ENCODE assay signal across 14 cellular contexts in the genomic region with DNA sequence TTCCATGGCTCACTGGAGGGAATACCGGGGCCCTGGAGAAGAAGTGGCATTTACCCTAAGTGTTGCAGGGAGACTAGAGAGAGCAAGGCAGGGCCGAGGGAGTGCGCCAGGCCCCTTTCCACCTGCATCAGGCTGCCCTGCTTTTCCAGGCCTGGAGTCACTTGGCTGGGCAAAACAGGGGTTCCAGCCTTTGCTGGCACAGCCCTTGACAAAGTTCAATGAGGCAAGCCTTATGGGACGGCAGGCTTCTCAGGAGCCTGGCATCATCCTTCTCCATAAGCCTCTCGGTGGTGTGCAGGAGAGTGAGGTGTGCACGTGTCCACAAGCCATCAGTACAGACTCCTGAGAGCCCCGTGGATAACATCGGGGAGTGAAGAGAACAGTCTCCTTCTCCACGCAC. TPM values are rescaled to one million over a fixed set of nuclear protein-coding genes. Genes with fewer than 3 reads are reported as not detected.
A peak's percentile ranks its signal among the peaks of the same experiment; 100 is the strongest.
DNase-seq lines count a peak whose midpoint lies in the region; ATAC-seq and TF ChIP-seq lines count a peak whose summit lies in the region.
"Had no signal": no experiment of that assay in that cellular context is flagged by ENCODE, and none has a peak within 500 bp of the region (broad histone marks: within the 10 kb centered on the region; RNA-seq: fewer than 3 reads in every experiment).

No MANE protein-coding gene starts in this region.

- H3K9me3 ChIP-seq in right atrium auricular region (no peaks in the 10 kb centered on the region), SK-N-MC (ENCODE audit: low read depth, low read length) (no peaks in the 10 kb centered on the region), osteoblast (ENCODE audit: low read depth, low read length) (no peaks in the 10 kb centered on the region)
- H3K9me3 ChIP-seq: A549 had no signal

- no peak overlapping the region for H3K9ac ChIP-seq in SK-N-MC (ENCODE audit: insufficient read length)
- H3K9ac ChIP-seq: GM23248 had no signal

- intact Hi-C loops in left cardiac atrium (cut with DNase I): no loop called here
- intact Hi-C loops in activated CD4-positive, alpha-beta T cell treated with anti-CD3 and anti-CD28 coated beads, Interleukin-2, amount 10 ng/mL, durations not matched to agents 24 days and 14 days (cut with micrococcal nuclease): no loop called here

- peaks cover 87% of the 10 kb centered on the region for H3K4me1 Mint-ChIP-seq in nephron
- no peaks in the 10 kb centered on the region for H3K4me1 Mint-ChIP-seq in activated CD4-positive, alpha-beta T cell treated with anti-CD3 and anti-CD28 coated beads, Interleukin-2, amount 10 ng/mL, durations not matched to agents 24 days and 14 days
- H3K4me1 Mint-ChIP-seq: CD4-positive, CD25-positive, alpha-beta regulatory T cell had no signal

- H3K4me2 ChIP-seq in osteoblast (ENCODE audit: insufficient read depth, low read length): no peak overlapping the region
- H3K4me2 ChIP-seq: A549 had no signal

- H3K4me1 ChIP-seq in right atrium auricular region: peaks cover 0 to 69% of the 10 kb centered on the region in 2 donors
- H3K4me1 ChIP-seq in osteoblast (ENCODE audit: insufficient read depth, low read length): no peaks in the 10 kb centered on the region
- H3K4me1 ChIP-seq: A549 had no signal

- no peaks in the 10 kb centered on the region for H3K9me3 Mint-ChIP-seq in nephron
- no peaks in the 10 kb centered on the region for H3K9me3 Mint-ChIP-seq in activated CD4-positive, alpha-beta T cell treated with anti-CD3 and anti-CD28 coated beads, Interleukin-2, amount 10 ng/mL, durations not matched to agents 24 days and 14 days
- H3K9me3 Mint-ChIP-seq: CD4-positive, CD25-positive, alpha-beta regulatory T cell had no signal

- H3K27ac Mint-ChIP-seq in nephron: peak overlapping the region in 2 of 3 experiments; percentile 74 to 93
- H3K27ac Mint-ChIP-seq in activated CD4-positive, alpha-beta T cell treated with anti-CD3 and anti-CD28 coated beads, Interleukin-2, amount 10 ng/mL, durations not matched to agents 24 days and 14 days: no peak overlapping the region
- H3K27ac Mint-ChIP-seq: CD4-positive, CD25-positive, alpha-beta regulatory T cell had no signal

- H3K36me3 Mint-ChIP-seq in nephron (ENCODE audit: low read depth): peaks cover 5% of the 10 kb centered on the region
- H3K36me3 Mint-ChIP-seq in activated CD4-positive, alpha-beta T cell treated with anti-CD3 and anti-CD28 coated beads, Interleukin-2, amount 10 ng/mL, durations not matched to agents 24 days and 14 days (ENCODE audit: low read depth): no peaks in the 10 kb centered on the region
- H3K36me3 Mint-ChIP-seq: CD4-positive, CD25-positive, alpha-beta regulatory T cell had no signal

- DNase-seq in right atrium auricular region (ENCODE audit: low spot score) (no peak), left cardiac atrium (no peak), SK-N-MC (ENCODE audit: low read depth, low spot score) (no peak), osteoblast (ENCODE audit: insufficient read length, low spot score, missing footprints) (no peak), pons (ENCODE audit: low spot score) (no peak)
- no peak for DNase-seq in activated CD4-positive, alpha-beta T cell treated with anti-CD3 and anti-CD28 coated beads, Interleukin-2, amount 10 ng/mL, durations not matched to agents 24 days and 14 days
- DNase-seq: CD4-positive, CD25-positive, alpha-beta regulatory T cell; DMS53; GF-D8; GM23248 had no signal

- H3K36me3 ChIP-seq in right atrium auricular region: no peaks in the 10 kb centered on the region
- no peaks in the 10 kb centered on the region for H3K36me3 ChIP-seq in SK-N-MC (ENCODE audit: insufficient read depth, low read length)
- H3K36me3 ChIP-seq in osteoblast (ENCODE audit: insufficient read depth, low read length): no peaks in the 10 kb centered on the region

- ATAC-seq in left cardiac atrium: no peak
- ATAC-seq: A549, HCT116, HepG2 had no signal

- H3K27me3 Mint-ChIP-seq in nephron (ENCODE audit: low read depth): peaks cover 7% of the 10 kb centered on the region
- H3K27me3 Mint-ChIP-seq in activated CD4-positive, alpha-beta T cell treated with anti-CD3 and anti-CD28 coated beads, Interleukin-2, amount 10 ng/mL, durations not matched to agents 24 days and 14 days: peaks cover 11% of the 10 kb centered on the region
- H3K27me3 Mint-ChIP-seq: CD4-positive, CD25-positive, alpha-beta regulatory T cell had no signal

- H4K20me1 ChIP-seq in osteoblast (ENCODE audit: insufficient read depth, low read length): no peaks in the 10 kb centered on the region

- H3K4me3 ChIP-seq in right atrium auricular region (no peak overlapping the region), SK-N-MC (no peak overlapping the region), osteoblast (ENCODE audit: insufficient read depth, low read length) (no peak overlapping the region)
- H3K4me3 ChIP-seq: A549, GM23248 had no signal

- no peak for TF ChIP-seq CTCF in right atrium auricular region (IDR thresholded peaks at IDR 0.05)
- TF ChIP-seq CTCF in nephron (IDR thresholded peaks at IDR 0.05; ENCODE audit: unreplicated experiment in 3 of 3): no peak
- no peak for TF ChIP-seq CTCF in osteoblast (IDR thresholded peaks at IDR 0.05; ENCODE audit: extremely low read depth, low read depth, low read length)

- no peak overlapping the region for H2AFZ ChIP-seq in osteoblast (ENCODE audit: low read length)
- H2AFZ ChIP-seq: GM23248 had no signal

- H3K27ac ChIP-seq in right atrium auricular region: peak overlapping the region; percentile 84 to 94
- 0 out of 2 replicates have a peak overlapping the region, but pooled peaks have one; percentile 1 for H3K27ac ChIP-seq in SK-N-MC
- no peak overlapping the region for H3K27ac ChIP-seq in osteoblast (ENCODE audit: low read depth, low read length)
- H3K27ac ChIP-seq: A549, GM23248 had no signal

- no peak overlapping the region for H3K4me3 Mint-ChIP-seq in nephron
- H3K4me3 Mint-ChIP-seq in activated CD4-positive, alpha-beta T cell treated with anti-CD3 and anti-CD28 coated beads, Interleukin-2, amount 10 ng/mL, durations not matched to agents 24 days and 14 days: no peak overlapping the region
- H3K4me3 Mint-ChIP-seq: CD4-positive, CD25-positive, alpha-beta regulatory T cell had no signal

- no peaks in the 10 kb centered on the region for H3K79me2 ChIP-seq in osteoblast (ENCODE audit: insufficient read depth, low read length)

- H3K27me3 ChIP-seq in right atrium auricular region: no peaks in the 10 kb centered on the region
- H3K27me3 ChIP-seq in osteoblast (ENCODE audit: insufficient read depth, low read length): peaks cover 27% of the 10 kb centered on the region

RNA-seq across cellular contexts. Expression of a gene that starts 27.1 kb away (rescaled TPM):
- total RNA-seq in right atrium auricular region (1 to 10 TPM; 4.3 to 6.2 TPM), left cardiac atrium (1 to 10 TPM; 5.7 to 6.9 TPM), osteoblast (under 0.01 TPM in 2 replicates)
- 0.07 TPM in 1 of 2 replicates, not detected in the other for total RNA-seq in activated CD4-positive, alpha-beta T cell treated with anti-CD3 and anti-CD28 coated beads, Interleukin-2, amount 10 ng/mL, durations not matched to agents 24 days and 14 days

RNA-seq across cellular contexts. Expression of a gene that starts 40.6 kb away (rescaled TPM):
- total RNA-seq in right atrium auricular region: 10 to 100 TPM; 42.8 to 59.3 TPM
- 10 to 100 TPM; 41.0 to 41.1 TPM for total RNA-seq in left cardiac atrium
- total RNA-seq in osteoblast: 126 and 142 TPM in 2 replicates
- 21.6 and 22.4 TPM in 2 replicates for total RNA-seq in activated CD4-positive, alpha-beta T cell treated with anti-CD3 and anti-CD28 coated beads, Interleukin-2, amount 10 ng/mL, durations not matched to agents 24 days and 14 days

RNA-seq across cellular contexts. Expression of a gene that starts 47.1 kb away (rescaled TPM):
- total RNA-seq in right atrium auricular region (1 to 10 TPM; 1.4 to 4.5 TPM), left cardiac atrium (1 to 10 TPM; 1.4 to 5.2 TPM), osteoblast (12.4 and 28.6 TPM in 2 replicates)
- not detected in 2 replicates for total RNA-seq in activated CD4-positive, alpha-beta T cell treated with anti-CD3 and anti-CD28 coated beads, Interleukin-2, amount 10 ng/mL, durations not matched to agents 24 days and 14 days

RNA-seq across cellular contexts. Expression of a gene that starts 55.0 kb away (rescaled TPM):
- 10 to 100 TPM in 1 of 2 donors, 1 to 10 TPM in 1; 4.5 to 13.3 TPM for total RNA-seq in right atrium auricular region
- total RNA-seq in left cardiac atrium: 10 to 100 TPM in 1 of 2 donors, 1 to 10 TPM in 1; 7.0 to 16.1 TPM
- not detected in 2 replicates for total RNA-seq in osteoblast
- not detected in 2 replicates for total RNA-seq in activated CD4-positive, alpha-beta T cell treated with anti-CD3 and anti-CD28 coated beads, Interleukin-2, amount 10 ng/mL, durations not matched to agents 24 days and 14 days
- total RNA-seq: CD4-positive, CD25-positive, alpha-beta regulatory T cell; GM23248 had no signal
